In genomic region chr1:63691672-63692425, GRCh38 we compare ENCODE assay signal across 8 cellular contexts.
DNase-seq lines count a peak whose midpoint lies in the region; TF ChIP-seq lines count a peak whose summit lies in the region.

No MANE protein-coding gene starts in this region.

- no peak overlapping the region for H3K18ac ChIP-seq in mesenchymal stem cell (ENCODE audit: low read depth in 1 of 2, low read length in 2 of 2)

- peak overlapping the region; percentile 76 for H3K9ac ChIP-seq in mesenchymal stem cell (ENCODE audit: low read length)

- no peak overlapping the region for H3K27ac ChIP-seq in mesenchymal stem cell (ENCODE audit: low read length, poor library complexity, severe bottlenecking)

- peaks cover 0 to 3% of the 10 kb centered on the region in 2 experiments for H3K27me3 ChIP-seq in mesenchymal stem cell (ENCODE audit: control insufficient read depth in 1 of 2, insufficient read depth in 1 of 2, low read length in 2 of 2)

- no peak overlapping the region for H3K23ac ChIP-seq in mesenchymal stem cell (ENCODE audit: low read length in 2 of 2)

- no peak overlapping the region for H2AFZ ChIP-seq in mesenchymal stem cell (ENCODE audit: low read depth, low read length)

- H2AK5ac ChIP-seq in mesenchymal stem cell (ENCODE audit: low read length, severe bottlenecking) = no peak overlapping the region

- no peak overlapping the region for H2BK15ac ChIP-seq in mesenchymal stem cell (ENCODE audit: low read depth, poor library complexity, severe bottlenecking)

- no peak overlapping the region for H2BK5ac ChIP-seq in mesenchymal stem cell (ENCODE audit: low read depth, low read length, poor library complexity, severe bottlenecking)

- peaks cover 1% of the 10 kb centered on the region for H3K4me1 Mint-ChIP-seq in activated T-cell treated with anti-CD3 and anti-CD28 coated beads, Interleukin-2, amount 50 U/mL, for 24 hours (ENCODE audit: low read depth)
- peaks cover 12% of the 10 kb centered on the region for H3K4me1 Mint-ChIP-seq in endothelial cell (ENCODE audit: unreplicated experiment)
- H3K4me1 Mint-ChIP-seq in type B pancreatic cell (ENCODE audit: unreplicated experiment) = peaks cover 16% of the 10 kb centered on the region

- H4K8ac ChIP-seq in mesenchymal stem cell (ENCODE audit: low read length) = no peak overlapping the region

- DNase-seq in activated T-cell treated with anti-CD3 and anti-CD28 coated beads for 24 hours (ENCODE audit: low read depth) (peak; percentile 8), HCEC 1CT (peak; percentile 85), NCI-H128 (lab: John Stamatoyannopoulos, UW; ENCODE audit: unreplicated experiment) (peak; percentile 57), SKM-1 (lab: John Stamatoyannopoulos, UW; ENCODE audit: unreplicated experiment) (peak; percentile 53), endothelial cell (ENCODE audit: low spot score) (peak; percentile 58), mesenchymal stem cell (peak; percentile 91), type B pancreatic cell (ENCODE audit: extremely low spot score, unreplicated experiment) (no peak)
- no peak for DNase-seq in activated T-cell treated with anti-CD3 and anti-CD28 coated beads, Interleukin-2, amount 50 U/mL, for 24 hours

- H3K4me3 Mint-ChIP-seq in activated T-cell treated with anti-CD3 and anti-CD28 coated beads, Interleukin-2, amount 50 U/mL, for 24 hours = no peak overlapping the region
- H3K4me3 Mint-ChIP-seq in endothelial cell (ENCODE audit: unreplicated experiment) = no peak overlapping the region
- H3K4me3 Mint-ChIP-seq in type B pancreatic cell = no peak overlapping the region

- H2BK120ac ChIP-seq in mesenchymal stem cell (ENCODE audit: low read depth, low read length) = no peak overlapping the region

- H3K36me3 ChIP-seq in mesenchymal stem cell (ENCODE audit: control insufficient read depth in 1 of 2, insufficient read depth in 2 of 2, low read depth in 1 of 2, low read length in 2 of 2) = no peaks in the 10 kb centered on the region

- no peaks in the 10 kb centered on the region for H3K9me3 ChIP-seq in mesenchymal stem cell (ENCODE audit: control insufficient read depth, low read length)

- no peak overlapping the region for H2BK12ac ChIP-seq in mesenchymal stem cell (ENCODE audit: low read length in 2 of 2)

- WGBS in mesenchymal stem cell = 3% methylated on average over 5 of the region's 7 CpGs

- H3K36me3 Mint-ChIP-seq in activated T-cell treated with anti-CD3 and anti-CD28 coated beads, Interleukin-2, amount 50 U/mL, for 24 hours (ENCODE audit: low read depth) = no peaks in the 10 kb centered on the region
- H3K36me3 Mint-ChIP-seq in endothelial cell (ENCODE audit: low read depth, unreplicated experiment) = no peaks in the 10 kb centered on the region
- no peaks in the 10 kb centered on the region for H3K36me3 Mint-ChIP-seq in type B pancreatic cell

- H3K79me1 ChIP-seq in mesenchymal stem cell (replicated peaks; ENCODE audit: low read length, poor library complexity, severe bottlenecking) = no peaks in the 10 kb centered on the region

- no peak overlapping the region for H3K14ac ChIP-seq in mesenchymal stem cell (ENCODE audit: low read length in 2 of 2)

- H3K4me1 ChIP-seq in mesenchymal stem cell (ENCODE audit: control insufficient read depth, insufficient read depth, low read depth, low read length) = peaks cover 3% of the 10 kb centered on the region

- peak; percentile 70 for TF ChIP-seq CTCF in endothelial cell (IDR thresholded peaks at IDR 0.05; ENCODE audit: unreplicated experiment)
- TF ChIP-seq CTCF in type B pancreatic cell (conservative IDR thresholded peaks at IDR 0.05) = peak; percentile 90

- H3K4ac ChIP-seq in mesenchymal stem cell (ENCODE audit: low read depth in 1 of 2, low read length in 2 of 2) = no peak overlapping the region

- H3K27ac Mint-ChIP-seq in activated T-cell treated with anti-CD3 and anti-CD28 coated beads, Interleukin-2, amount 50 U/mL, for 24 hours = no peak overlapping the region
- no peak overlapping the region for H3K27ac Mint-ChIP-seq in endothelial cell (ENCODE audit: unreplicated experiment)
- no peak overlapping the region for H3K27ac Mint-ChIP-seq in type B pancreatic cell

- H3K9me3 Mint-ChIP-seq in activated T-cell treated with anti-CD3 and anti-CD28 coated beads, Interleukin-2, amount 50 U/mL, for 24 hours = no peaks in the 10 kb centered on the region
- H3K9me3 Mint-ChIP-seq in endothelial cell (ENCODE audit: unreplicated experiment) = no peaks in the 10 kb centered on the region
- H3K9me3 Mint-ChIP-seq in type B pancreatic cell = no peaks in the 10 kb centered on the region

- H3K4me2 ChIP-seq in mesenchymal stem cell (ENCODE audit: low read length, poor library complexity, severe bottlenecking) = no peak overlapping the region

- no peak overlapping the region for H4K91ac ChIP-seq in mesenchymal stem cell (ENCODE audit: low read length)

- H3K4me3 ChIP-seq in mesenchymal stem cell (ENCODE audit: insufficient read depth in 1 of 2, low read depth in 1 of 2, low read length in 2 of 2) = no peak overlapping the region

- H3K27me3 Mint-ChIP-seq in activated T-cell treated with anti-CD3 and anti-CD28 coated beads, Interleukin-2, amount 50 U/mL, for 24 hours = peaks cover 2% of the 10 kb centered on the region
- H3K27me3 Mint-ChIP-seq in endothelial cell (ENCODE audit: unreplicated experiment) = peaks cover 3% of the 10 kb centered on the region
- peaks cover 14% of the 10 kb centered on the region for H3K27me3 Mint-ChIP-seq in type B pancreatic cell

Comparison
In these comparisons a context has a peak if more than half of its experiments do, and no peak if none do; other contexts are left out.
1. DNase-seq: peak in activated T-cell treated with anti-CD3 and anti-CD28 coated beads for 24 hours (single experiment), HCEC 1CT (single experiment), NCI-H128 (single experiment), SKM-1 (single experiment), endothelial cell (single experiment) and mesenchymal stem cell (single experiment); none in activated T-cell treated with anti-CD3 and anti-CD28 coated beads, Interleukin-2, amount 50 U/mL, for 24 hours (single experiment) and type B pancreatic cell (single experiment).